In genomic region chr14:51978566-51979398, GRCh38 we compare ENCODE assay signal across 8 cellular contexts. TPM values are rescaled to one million over a fixed set of nuclear protein-coding genes. Genes with fewer than 3 reads are reported as not detected.
A peak's percentile ranks its signal among the peaks of the same experiment; 100 is the strongest.
DNase-seq lines count a peak whose midpoint lies in the region; ATAC-seq, FAIRE-seq and TF ChIP-seq lines count a peak whose summit lies in the region.

No MANE protein-coding gene starts in this region.

- no peaks in the 10 kb centered on the region for H3K36me3 Mint-ChIP-seq in natural killer cell

- H3K4me3 ChIP-seq in KMS-11 (IDR thresholded peaks at IDR 0.05; ENCODE audit: insufficient read depth, low read depth, low read length): no peak overlapping the region
- no peak overlapping the region for H3K4me3 ChIP-seq in OCI-LY7 (ENCODE audit: low read depth, low read length, poor library complexity, severe bottlenecking)
- no peak overlapping the region for H3K4me3 ChIP-seq in esophagus squamous epithelium

- H4K20me1 ChIP-seq in KMS-11 (ENCODE audit: insufficient read depth): no peaks in the 10 kb centered on the region
- H4K20me1 ChIP-seq in OCI-LY7 (ENCODE audit: insufficient read depth, low read length): no peaks in the 10 kb centered on the region

- CTCF ChIA-PET in OCI-LY7 (lab: Charles Lee; ENCODE audit: unreplicated experiment): no interaction called here

- H3K27ac Mint-ChIP-seq in natural killer cell: no peak overlapping the region

- intact Hi-C loops in OCI-LY7 (cut with micrococcal nuclease; ENCODE audit: unreplicated experiment): loop anchor here (1.0 to 5.0 kb wide), 3 partner anchors 134 to 198 kb away; no protein-coding TSS in a partner anchor
- intact Hi-C loops in esophagus squamous epithelium (cut with DNase I): loop anchor here (10.0 kb wide), 2 partner anchors 174 to 704 kb away; no protein-coding TSS in a partner anchor
- intact Hi-C loops in natural killer cell (cut with micrococcal nuclease): loop anchor here (1.0 to 5.0 kb wide), 4 partner anchors 46 to 696 kb away; partner anchors contain the start of gene GNG2

- DNase-seq in OCI-LY7 (ENCODE audit: low spot score) (peak; percentile 73), activated T-cell treated with anti-CD3 and anti-CD28 coated beads for 4 hours (peak; percentile 81), esophagus squamous epithelium (lab: John Stamatoyannopoulos, UW) (no peak), natural killer cell (peak; percentile 79)
- DNase-seq in stimulated activated naive CD4-positive, alpha-beta T cell (lab: John Stamatoyannopoulos, UW): peak; percentile 49 to 80 (median 69)

- H2AFZ ChIP-seq in KMS-11 (ENCODE audit: low read depth) (peak overlapping the region; percentile 18; the same call in 1 of the 2 replicates), OCI-LY7 (ENCODE audit: low read length) (no peak overlapping the region; the same call in 1 of the 2 replicates)

- H3K36me3 ChIP-seq in KMS-11 (ENCODE audit: insufficient read depth) (no peaks in the 10 kb centered on the region), OCI-LY7 (ENCODE audit: insufficient read depth, low read length) (no peaks in the 10 kb centered on the region), esophagus squamous epithelium (no peaks in the 10 kb centered on the region)

- H3K4me1 ChIP-seq in KMS-11 (ENCODE audit: low read depth, poor library complexity, severe bottlenecking): no peaks in the 10 kb centered on the region
- no peaks in the 10 kb centered on the region for H3K4me1 ChIP-seq in OCI-LY7 (ENCODE audit: insufficient read depth, low read length, poor library complexity, severe bottlenecking)
- H3K4me1 ChIP-seq in esophagus squamous epithelium: peaks cover 0 to 7% (median 4%) of the 10 kb centered on the region in 3 donors

- H3K27me3 Mint-ChIP-seq in natural killer cell (ENCODE audit: low read depth in 2 of 2): no peaks in the 10 kb centered on the region

- no peaks in the 10 kb centered on the region for H3K9me2 ChIP-seq in OCI-LY7 (ENCODE audit: insufficient read depth, low read length)

- POLR2A ChIA-PET in OCI-LY7 (lab: Charles Lee): interaction anchor here (1.1 to 1.5 kb wide), 4 partner anchors 10 to 198 kb away, joined by 3 to 4 read pairs (median 4); no protein-coding TSS in a partner anchor

- H3K4me3 Mint-ChIP-seq in natural killer cell: no peak overlapping the region

- H3K4me1 Mint-ChIP-seq in natural killer cell: peaks cover 12 to 20% of the 10 kb centered on the region in 2 donors

- H3K4me2 ChIP-seq in KMS-11 (no peak overlapping the region), OCI-LY7 (ENCODE audit: low read length) (no peak overlapping the region)

- FAIRE-seq in A204.1 (lab: Jason Lieb, UNC): peak; percentile 92

- H3K9ac ChIP-seq in KMS-11: no peak overlapping the region

- ATAC-seq in GM18861 (IDR thresholded peaks at IDR 0.05; ENCODE audit: unreplicated experiment) (peak; percentile 48), natural killer cell (peak; percentile 79 to 98 (median 86))

- 21 to 24% methylated on average over 13 of the region's 13 CpGs for WGBS in esophagus squamous epithelium, 2 donors

- no TSS peak for BruUV-seq in OCI-LY7 (replicated peaks; lab: Mats Ljungman, UMichigan)

- TF ChIP-seq POLR2A in esophagus squamous epithelium (IDR thresholded peaks at IDR 0.05): no peak

- H3K9me3 Mint-ChIP-seq in natural killer cell: no peaks in the 10 kb centered on the region

- no peaks in the 10 kb centered on the region for H3K9me3 ChIP-seq in OCI-LY7 (ENCODE audit: low read length)
- H3K9me3 ChIP-seq in esophagus squamous epithelium: no peaks in the 10 kb centered on the region

- H3K79me2 ChIP-seq in KMS-11 (ENCODE audit: insufficient read depth, low read depth) (no peaks in the 10 kb centered on the region), OCI-LY7 (ENCODE audit: insufficient read depth, low read depth, low read length) (no peaks in the 10 kb centered on the region)

- H3K27ac ChIP-seq in KMS-11: no peak overlapping the region
- no peak overlapping the region for H3K27ac ChIP-seq in OCI-LY7 (ENCODE audit: low read depth, low read length, poor library complexity, severe bottlenecking)
- no peak overlapping the region for H3K27ac ChIP-seq in esophagus squamous epithelium

- H3K27me3 ChIP-seq in KMS-11 (ENCODE audit: insufficient read depth, low read depth) (no peaks in the 10 kb centered on the region), esophagus squamous epithelium (no peaks in the 10 kb centered on the region)

- TF ChIP-seq CTCF in KMS-11 (conservative IDR thresholded peaks at IDR 0.05; ENCODE audit: low read depth, low read length) (peak; percentile 83), OCI-LY7 (conservative IDR thresholded peaks at IDR 0.05; ENCODE audit: low read length) (peak; percentile 98), esophagus squamous epithelium (IDR thresholded peaks at IDR 0.05) (peak; percentile 78 to 95 (median 88)), natural killer cell (IDR thresholded peaks at IDR 0.05) (peak; percentile 92)

RNA-seq across cellular contexts. Expression of gene RTRAF, which starts 10.6 kb away (rescaled TPM):
- 194 and 244 TPM in 2 replicates for total RNA-seq in OCI-LY7 (2014; rRNA removed; shearing (Covaris generic))
- total RNA-seq in OCI-LY7 (2022) (213 and 233 TPM in 2 replicates), esophagus squamous epithelium (10 to 100 TPM; 20.2 to 58.7 (median 51.9) TPM), natural killer cell (10 to 100 TPM; 84.3 to 96.5 (median 92.7) TPM)
